ENCODE assay signal across 11 cellular contexts in the genomic region with DNA sequence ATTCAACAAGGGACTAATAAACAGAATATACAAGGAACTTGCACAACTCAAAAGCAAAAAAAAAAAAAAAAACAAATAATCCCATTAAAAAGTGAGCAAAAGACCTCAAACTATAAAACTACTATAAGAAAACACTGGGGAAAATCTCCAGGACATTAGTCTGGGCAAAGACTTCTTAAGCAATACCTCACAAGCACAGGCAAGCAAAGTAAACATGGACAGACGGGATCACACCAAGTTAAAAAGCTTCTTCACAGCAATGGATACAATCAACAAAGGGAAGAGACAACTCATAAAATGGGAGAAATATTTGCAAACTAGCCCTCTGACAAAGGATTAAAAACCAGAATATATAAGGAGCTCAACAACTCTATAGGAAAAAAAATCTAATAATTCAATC. TPM values are rescaled to one million over a fixed set of nuclear protein-coding genes. Genes with fewer than 3 reads are reported as not detected.
"Had no signal": no experiment of that assay in that cellular context is flagged by ENCODE, and none has a peak within 500 bp of the region (broad histone marks: within the 10 kb centered on the region; RNA-seq: fewer than 3 reads in every experiment).

No MANE protein-coding gene starts in this region.

- H3K36me3 Mint-ChIP-seq: IgD-negative memory B cell had no signal

- H3K4me1 ChIP-seq: HAP-1 had no signal

- H3K4me3 ChIP-seq: GM23248, HAP-1 had no signal

- H3K27ac Mint-ChIP-seq: HFFc6, IgD-negative memory B cell had no signal

- H3K9me3 ChIP-seq: HAP-1 had no signal

- DNase-seq: GM23248, GOT3, H7, HFFc6 had no signal

- ATAC-seq: HCT116, HepG2 had no signal

- FAIRE-seq: HepG2 had no signal

- H3K4me3 Mint-ChIP-seq: HFFc6, IgD-negative memory B cell had no signal

- H3K4me1 Mint-ChIP-seq: IgD-negative memory B cell had no signal

- H3K36me3 ChIP-seq: HAP-1 had no signal

- H3K27ac ChIP-seq: GM23248, HL-60 had no signal

RNA-seq across cellular contexts. Expression of a gene that starts 17.1 kb away (rescaled TPM):
- total RNA-seq: GM23248, H4, H7, HepG2, HFFc6, HT1080 had no signal
